ENCODE assay signal across 11 cellular contexts in genomic region chr4:6109842-6110560, GRCh38.
DNase-seq lines count a peak whose midpoint lies in the region; ATAC-seq and TF ChIP-seq lines count a peak whose summit lies in the region.
"Had no signal": no experiment of that assay in that cellular context is flagged by ENCODE, and none has a peak within 500 bp of the region (broad histone marks: within the 10 kb centered on the region; RNA-seq: fewer than 3 reads in every experiment).

No MANE protein-coding gene starts in this region.

- no peaks in the 10 kb centered on the region for H3K36me3 Mint-ChIP-seq in endothelial cell (ENCODE audit: low read depth, unreplicated experiment)
- no peaks in the 10 kb centered on the region for H3K36me3 Mint-ChIP-seq in progenitor cell of endocrine pancreas (ENCODE audit: insufficient read depth)
- peaks cover 21% of the 10 kb centered on the region for H3K36me3 Mint-ChIP-seq in activated T-helper 1 cell treated with anti-CD3 and anti-CD28 coated beads, Interleukin-12 subunit alpha, Interleukin-12 subunit beta, Interleukin-2, Interleukin-4 antibody, amounts not matched to agents 30 ng/mL and 10 ng/mL and 1 ng/mL, durations not matched to agents 14 hours and 24 hours and 36 hours (ENCODE audit: low read depth)
- H3K36me3 Mint-ChIP-seq in T-helper 17 cell (ENCODE audit: low read depth): peaks cover 3% of the 10 kb centered on the region

- no peak overlapping the region for H3K27ac Mint-ChIP-seq in endothelial cell (ENCODE audit: unreplicated experiment)
- no peak overlapping the region for H3K27ac Mint-ChIP-seq in progenitor cell of endocrine pancreas
- H3K27ac Mint-ChIP-seq in activated T-helper 1 cell treated with anti-CD3 and anti-CD28 coated beads, Interleukin-12 subunit alpha, Interleukin-12 subunit beta, Interleukin-2, Interleukin-4 antibody, amounts not matched to agents 30 ng/mL and 10 ng/mL and 1 ng/mL, durations not matched to agents 14 hours and 24 hours and 36 hours: no peak overlapping the region
- H3K27ac Mint-ChIP-seq in T-helper 17 cell: no peak overlapping the region

- H3K27me3 Mint-ChIP-seq in endothelial cell (ENCODE audit: unreplicated experiment) (peaks cover 9% of the 10 kb centered on the region), progenitor cell of endocrine pancreas (peaks cover 8% of the 10 kb centered on the region), T-helper 17 cell (peaks cover 4% of the 10 kb centered on the region)
- H3K27me3 Mint-ChIP-seq in activated T-helper 1 cell treated with anti-CD3 and anti-CD28 coated beads, Interleukin-12 subunit alpha, Interleukin-12 subunit beta, Interleukin-2, Interleukin-4 antibody, amounts not matched to agents 30 ng/mL and 10 ng/mL and 1 ng/mL, durations not matched to agents 14 hours and 24 hours and 36 hours (ENCODE audit: insufficient read depth): no peaks in the 10 kb centered on the region

- peaks cover 6% of the 10 kb centered on the region for H3K4me1 Mint-ChIP-seq in endothelial cell (ENCODE audit: unreplicated experiment)
- H3K4me1 Mint-ChIP-seq in progenitor cell of endocrine pancreas (ENCODE audit: low read depth): peaks cover 10% of the 10 kb centered on the region
- H3K4me1 Mint-ChIP-seq in activated T-helper 1 cell treated with anti-CD3 and anti-CD28 coated beads, Interleukin-12 subunit alpha, Interleukin-12 subunit beta, Interleukin-2, Interleukin-4 antibody, amounts not matched to agents 30 ng/mL and 10 ng/mL and 1 ng/mL, durations not matched to agents 14 hours and 24 hours and 36 hours (ENCODE audit: low read depth): peaks cover 14% of the 10 kb centered on the region
- H3K4me1 Mint-ChIP-seq in T-helper 17 cell: peaks cover 4% of the 10 kb centered on the region

- H3K4me3 Mint-ChIP-seq in endothelial cell (ENCODE audit: unreplicated experiment): no peak overlapping the region
- no peak overlapping the region for H3K4me3 Mint-ChIP-seq in progenitor cell of endocrine pancreas (ENCODE audit: low read depth)
- H3K4me3 Mint-ChIP-seq in activated T-helper 1 cell treated with anti-CD3 and anti-CD28 coated beads, Interleukin-12 subunit alpha, Interleukin-12 subunit beta, Interleukin-2, Interleukin-4 antibody, amounts not matched to agents 30 ng/mL and 10 ng/mL and 1 ng/mL, durations not matched to agents 14 hours and 24 hours and 36 hours: no peak overlapping the region
- no peak overlapping the region for H3K4me3 Mint-ChIP-seq in T-helper 17 cell

- intact Hi-C loops in activated T-helper 1 cell treated with anti-CD3 and anti-CD28 coated beads, Interleukin-12 subunit alpha, Interleukin-12 subunit beta, Interleukin-2, Interleukin-4 antibody, amounts not matched to agents 30 ng/mL and 10 ng/mL and 1 ng/mL, durations not matched to agents 14 hours and 24 hours and 36 hours (cut with micrococcal nuclease): no loop called here

- no peak for ATAC-seq in T-helper 17 cell

- H3K9me3 Mint-ChIP-seq in endothelial cell (ENCODE audit: unreplicated experiment) (no peaks in the 10 kb centered on the region), progenitor cell of endocrine pancreas (ENCODE audit: low read depth) (no peaks in the 10 kb centered on the region)
- no peaks in the 10 kb centered on the region for H3K9me3 Mint-ChIP-seq in activated T-helper 1 cell treated with anti-CD3 and anti-CD28 coated beads, Interleukin-12 subunit alpha, Interleukin-12 subunit beta, Interleukin-2, Interleukin-4 antibody, amounts not matched to agents 30 ng/mL and 10 ng/mL and 1 ng/mL, durations not matched to agents 14 hours and 24 hours and 36 hours

- DNase-seq in NCI-H2081 (lab: John Stamatoyannopoulos, UW): peak; percentile 26 to 39
- no peak for DNase-seq in NCI-H2081 treated with DMSO at 0.1 percent for 48 hours (lab: John Stamatoyannopoulos, UW)
- DNase-seq in NCI-H2029 treated with DMSO at 0.1 percent for 48 hours (lab: John Stamatoyannopoulos, UW): peak; percentile 12
- no peak for DNase-seq in endothelial cell (ENCODE audit: low spot score)
- DNase-seq in progenitor cell of endocrine pancreas (ENCODE audit: low spot score, unreplicated experiment): peak; percentile 50
- DNase-seq in activated T-helper 1 cell treated with anti-CD3 and anti-CD28 coated beads, Interleukin-12 subunit alpha, Interleukin-12 subunit beta, Interleukin-2, Interleukin-4 antibody, amounts not matched to agents 30 ng/mL and 10 ng/mL and 1 ng/mL, durations not matched to agents 14 hours and 24 hours and 36 hours (ENCODE audit: low spot score): no peak
- no peak for DNase-seq in T-helper 1 cell
- no peak for DNase-seq in T-helper 17 cell
- DNase-seq: ACHN, T-helper 9 cell had no signal

- peak; percentile 66 for TF ChIP-seq CTCF in endothelial cell (IDR thresholded peaks at IDR 0.05; ENCODE audit: unreplicated experiment)
- peak; percentile 70 for TF ChIP-seq CTCF in progenitor cell of endocrine pancreas (IDR thresholded peaks at IDR 0.05; ENCODE audit: unreplicated experiment)

- no peaks in the 10 kb centered on the region for H3K9me3 ChIP-seq in T-helper 17 cell (ENCODE audit: control insufficient read depth, low read length, poor library complexity, severe bottlenecking)
- H3K9me3 ChIP-seq: thoracic aorta had no signal

Comparison
In these comparisons a context has a peak if more than half of its experiments do, and no peak if none do; other contexts are left out.
1. DNase-seq: peak in NCI-H2081 (2 of 2), NCI-H2029 treated with DMSO at 0.1 percent for 48 hours (single experiment) and progenitor cell of endocrine pancreas (single experiment); none in NCI-H2081 treated with DMSO at 0.1 percent for 48 hours (single experiment), endothelial cell (single experiment), activated T-helper 1 cell treated with anti-CD3 and anti-CD28 coated beads, Interleukin-12 subunit alpha, Interleukin-12 subunit beta, Interleukin-2, Interleukin-4 antibody, amounts not matched to agents 30 ng/mL and 10 ng/mL and 1 ng/mL, durations not matched to agents 14 hours and 24 hours and 36 hours (single experiment), T-helper 1 cell (0 of 5) and T-helper 17 cell (0 of 3).